ENCODE assay signal across 12 cellular contexts in the genomic region with DNA sequence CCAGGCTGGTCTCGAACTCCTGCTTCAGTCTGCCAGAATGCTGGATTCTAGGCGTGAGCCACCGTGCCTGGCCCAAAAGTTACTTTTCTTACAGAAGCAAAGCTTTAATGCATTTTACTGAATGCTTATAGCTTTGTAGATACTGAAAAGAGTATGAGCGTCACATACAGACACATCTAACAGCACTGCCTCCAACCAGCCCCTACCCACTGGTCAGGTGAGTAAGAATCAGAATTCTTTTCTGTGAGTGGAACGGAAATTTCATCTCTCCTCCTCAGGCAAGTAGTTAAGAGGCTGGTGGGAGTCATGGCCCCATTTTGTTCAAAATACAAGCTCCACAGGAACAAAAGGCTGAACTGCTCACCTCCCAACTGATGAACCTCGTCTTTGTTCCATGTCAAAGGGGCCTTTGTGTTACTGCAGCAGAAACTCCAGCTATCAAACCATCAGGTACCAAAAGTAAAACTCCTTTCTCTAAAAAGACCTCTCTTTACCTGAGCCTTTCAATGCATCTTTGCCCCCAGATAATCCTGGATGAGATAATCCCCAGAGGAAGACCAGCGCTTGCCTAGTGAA.
"Had no signal": no experiment of that assay in that cellular context is flagged by ENCODE, and none has a peak within 500 bp of the region (broad histone marks: within the 10 kb centered on the region; RNA-seq: fewer than 3 reads in every experiment).

No MANE protein-coding gene starts in this region.

- H3K4me1 ChIP-seq: parathyroid adenoma, SJCRH30, thyroid gland had no signal

- DNase-seq: activated CD8-positive, alpha-beta T cell treated with anti-CD3 and anti-CD28 coated beads for 36 hours; aorta; brain microvascular endothelial cell; central memory CD4-positive, alpha-beta T cell; dorsolateral prefrontal cortex; immature natural killer cell; SJCRH30; stimulated activated naive B cell treated with anti-CD40 and anti-IgM and Interleukin-4, amounts not matched to agents 10 μg/mL and 1 μg/mL and 100 μg/mL, for 72 hours; T1000; thyroid gland had no signal

- H3K36me3 ChIP-seq: SJCRH30 had no signal

- H3K9me3 ChIP-seq: SJCRH30, thyroid gland had no signal

- ATAC-seq: activated CD8-positive, alpha-beta T cell treated with anti-CD3 and anti-CD28 coated beads for 36 hours; stimulated activated naive B cell treated with anti-CD40 and anti-IgM and Interleukin-4, amounts not matched to agents 10 μg/mL and 1 μg/mL and 100 μg/mL, for 72 hours had no signal

- H3K4me3 Mint-ChIP-seq: activated CD8-positive, alpha-beta T cell treated with anti-CD3 and anti-CD28 coated beads for 36 hours; immature natural killer cell; memory B cell; stimulated activated naive B cell treated with anti-CD40 and anti-IgM and Interleukin-4, amounts not matched to agents 10 μg/mL and 1 μg/mL and 100 μg/mL, for 72 hours had no signal

- H3K9me3 Mint-ChIP-seq: activated CD8-positive, alpha-beta T cell treated with anti-CD3 and anti-CD28 coated beads for 36 hours; immature natural killer cell; memory B cell; stimulated activated naive B cell treated with anti-CD40 and anti-IgM and Interleukin-4, amounts not matched to agents 10 μg/mL and 1 μg/mL and 100 μg/mL, for 72 hours had no signal

- H3K27me3 ChIP-seq: brain microvascular endothelial cell, dorsolateral prefrontal cortex, SJCRH30, thyroid gland had no signal

- H3K4me1 Mint-ChIP-seq: stimulated activated naive B cell treated with anti-CD40 and anti-IgM and Interleukin-4, amounts not matched to agents 10 μg/mL and 1 μg/mL and 100 μg/mL, for 72 hours had no signal

- H3K27ac ChIP-seq: brain microvascular endothelial cell, dorsolateral prefrontal cortex, parathyroid adenoma, SJCRH30, thyroid gland had no signal

- H3K4me3 ChIP-seq: dorsolateral prefrontal cortex, SJCRH30, thyroid gland had no signal

- H3K27ac Mint-ChIP-seq: activated CD8-positive, alpha-beta T cell treated with anti-CD3 and anti-CD28 coated beads for 36 hours; immature natural killer cell; memory B cell; stimulated activated naive B cell treated with anti-CD40 and anti-IgM and Interleukin-4, amounts not matched to agents 10 μg/mL and 1 μg/mL and 100 μg/mL, for 72 hours had no signal

- H3K36me3 Mint-ChIP-seq: memory B cell; stimulated activated naive B cell treated with anti-CD40 and anti-IgM and Interleukin-4, amounts not matched to agents 10 μg/mL and 1 μg/mL and 100 μg/mL, for 72 hours had no signal

- H3K27me3 Mint-ChIP-seq: activated CD8-positive, alpha-beta T cell treated with anti-CD3 and anti-CD28 coated beads for 36 hours had no signal
